8 cellular contexts compared by ENCODE assay signal in the genomic region with DNA sequence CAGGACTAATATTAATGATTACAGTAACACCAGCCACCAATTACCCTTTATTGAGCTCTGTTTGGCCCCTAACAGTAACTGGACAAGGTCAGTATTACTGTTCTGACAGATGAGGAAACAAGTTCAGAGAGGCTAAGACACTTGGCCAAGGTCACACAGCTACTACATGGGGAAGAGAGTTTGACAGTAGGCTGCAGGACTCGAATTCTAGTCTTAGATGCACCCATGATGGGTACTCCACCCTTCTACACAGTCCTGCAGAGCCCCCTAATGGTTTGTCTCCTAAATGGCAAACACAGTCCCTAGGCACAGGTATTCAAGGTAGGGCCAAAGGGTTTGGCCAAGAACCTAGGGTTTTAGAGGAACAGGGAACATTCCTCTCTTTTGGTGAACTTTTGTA.
DNase-seq lines count a peak whose midpoint lies in the region; ATAC-seq and TF ChIP-seq lines count a peak whose summit lies in the region.

No MANE protein-coding gene starts in this region.

- H3K27me3 ChIP-seq in right cardiac atrium (ENCODE audit: control insufficient read depth, insufficient read depth) (no peaks in the 10 kb centered on the region), brain microvascular endothelial cell (replicated peaks) (no peaks in the 10 kb centered on the region), aorta (ENCODE audit: control insufficient read depth in 1 of 2, insufficient read depth in 2 of 2, low read length in 1 of 2) (no peaks in the 10 kb centered on the region), smooth muscle cell (ENCODE audit: low read depth) (no peaks in the 10 kb centered on the region)

- intact Hi-C loops in Right ventricle myocardium superior (cut with DNase I): no loop called here
- intact Hi-C loops in right cardiac atrium (cut with DNase I): loop anchor here in 2 of 4 donors (5.0 to 10.0 kb wide), 2 partner anchors 54 to 109 kb away; no protein-coding TSS in a partner anchor
- intact Hi-C loops in aorta (cut with DNase I): no loop called here

- H3F3A ChIP-seq in smooth muscle cell (ENCODE audit: low read depth): no peaks in the 10 kb centered on the region

- H4K20me1 ChIP-seq in smooth muscle cell (ENCODE audit: low read depth): peaks cover 31% of the 10 kb centered on the region

- no peak overlapping the region for H3K9ac ChIP-seq in smooth muscle cell (ENCODE audit: low read depth)

- in situ Hi-C loops in brain microvascular endothelial cell (cut with HindIII; ENCODE audit: low pct_ligation_motif_present, low sequenced_read_pairs): no loop called here

- no peak overlapping the region for H3K4me2 ChIP-seq in smooth muscle cell

- H2AFZ ChIP-seq in smooth muscle cell (ENCODE audit: low read depth): no peak overlapping the region

- DNase-seq in Right ventricle myocardium superior (no peak), right cardiac atrium (no peak), NB4 (ENCODE audit: low read depth) (peak; percentile 65), brain microvascular endothelial cell (no peak), aorta (no peak), iPS-NIHi7 (ENCODE audit: extremely low spot score) (no peak), smooth muscle cell (lab: John Stamatoyannopoulos, UW; ENCODE audit: unreplicated experiment) (no peak), HPDE6-E6E7 (ENCODE audit: extremely low spot score) (no peak)

- ATAC-seq in Right ventricle myocardium superior (ENCODE audit: poor library complexity): peak; percentile 37
- ATAC-seq in right cardiac atrium: no peak
- ATAC-seq in aorta (ENCODE audit: low FRiP score): no peak

- H3K79me2 ChIP-seq in smooth muscle cell (ENCODE audit: low read depth): no peaks in the 10 kb centered on the region

- H3K4me1 ChIP-seq in right cardiac atrium (ENCODE audit: control insufficient read depth, insufficient read depth, low read length): peaks cover 10% of the 10 kb centered on the region
- H3K4me1 ChIP-seq in aorta (ENCODE audit: control insufficient read depth in 1 of 2, insufficient read depth in 2 of 2, low read length in 2 of 2): peaks cover 0 to 2% of the 10 kb centered on the region in 2 donors
- H3K4me1 ChIP-seq in smooth muscle cell (ENCODE audit: low read depth): peaks cover 4% of the 10 kb centered on the region

- H3K4me3 ChIP-seq in right cardiac atrium (ENCODE audit: low read length): no peak overlapping the region
- no peak overlapping the region for H3K4me3 ChIP-seq in NB4 (ENCODE audit: low read depth, low read length)
- H3K4me3 ChIP-seq in brain microvascular endothelial cell (ENCODE audit: low read depth, low read length): no peak overlapping the region
- H3K4me3 ChIP-seq in aorta (ENCODE audit: low read length in 2 of 2): no peak overlapping the region
- H3K4me3 ChIP-seq in smooth muscle cell: no peak overlapping the region

- H3K27ac ChIP-seq in right cardiac atrium (ENCODE audit: low read length): no peak overlapping the region
- no peak overlapping the region for H3K27ac ChIP-seq in brain microvascular endothelial cell
- peak overlapping the region; percentile 20 to 85 for H3K27ac ChIP-seq in aorta (ENCODE audit: low read depth in 1 of 2, low read length in 2 of 2)
- no peak overlapping the region for H3K27ac ChIP-seq in smooth muscle cell (ENCODE audit: low read depth)

- 86% methylated on average over 1 of the region's 1 CpG for WGBS in right cardiac atrium
- WGBS in aorta, 2 donors: 88 to 95% methylated on average over 1 of the region's 1 CpG
- 94% methylated on average over 1 of the region's 1 CpG for WGBS in smooth muscle cell (ENCODE audit: low lambda C conversion rate)

- H3K9me3 ChIP-seq in right cardiac atrium (ENCODE audit: control insufficient read depth, low read length): no peaks in the 10 kb centered on the region
- no peaks in the 10 kb centered on the region for H3K9me3 ChIP-seq in aorta (ENCODE audit: control insufficient read depth, low read length)
- no peaks in the 10 kb centered on the region for H3K9me3 ChIP-seq in smooth muscle cell (replicated peaks; ENCODE audit: low read depth)

- H3K36me3 ChIP-seq in brain microvascular endothelial cell (replicated peaks) (peaks cover 25% of the 10 kb centered on the region), aorta (ENCODE audit: control insufficient read depth in 1 of 2, insufficient read depth in 2 of 2, low read length in 1 of 2) (no peaks in the 10 kb centered on the region), smooth muscle cell (ENCODE audit: low read depth) (no peaks in the 10 kb centered on the region)

- TF ChIP-seq POLR2A in NB4 (IDR thresholded peaks at IDR 0.05; ENCODE audit: extremely low read depth, insufficient read length): no peak

- peak; percentile 63 for TF ChIP-seq CTCF in NB4 (IDR thresholded peaks at IDR 0.05; ENCODE audit: low read depth, low read length)
- TF ChIP-seq CTCF in brain microvascular endothelial cell (IDR thresholded peaks at IDR 0.05; ENCODE audit: low read depth, low read length, missing control alignments): peak; percentile 13
- no peak for TF ChIP-seq CTCF in smooth muscle cell (IDR thresholded peaks at IDR 0.05; ENCODE audit: borderline replicate concordance, insufficient read depth, poor library complexity, severe bottlenecking)

Comparison
In these comparisons a context has a peak if more than half of its experiments do, and no peak if none do; other contexts are left out.
1. H3K27ac ChIP-seq: peak in aorta (2 of 2); none in right cardiac atrium (single experiment), brain microvascular endothelial cell (single experiment) and smooth muscle cell (single experiment).